ENCODE assay signal across 27 cellular contexts in the genomic region with DNA sequence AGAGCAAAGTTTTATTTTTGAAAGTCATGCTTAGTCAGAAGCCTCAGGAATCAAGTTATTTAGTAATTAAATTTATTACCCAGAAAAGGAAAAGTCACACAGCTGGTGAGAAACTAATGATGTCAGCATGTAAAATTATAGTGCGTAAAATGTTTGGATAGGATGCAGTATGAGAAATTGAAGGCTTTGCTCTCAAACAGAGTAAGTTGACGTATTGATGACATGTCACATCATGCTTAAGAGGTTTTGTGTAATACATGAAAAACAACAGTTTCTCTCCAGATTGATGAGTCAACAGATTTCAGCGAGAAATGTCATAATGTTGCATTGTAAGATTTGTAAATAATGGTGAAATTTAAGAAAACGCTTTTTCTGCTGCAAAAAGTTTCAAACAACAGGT.
DNase-seq lines count a peak whose midpoint lies in the region; ATAC-seq and TF ChIP-seq lines count a peak whose summit lies in the region.
"Had no signal": no experiment of that assay in that cellular context is flagged by ENCODE, and none has a peak within 500 bp of the region (broad histone marks: within the 10 kb centered on the region; RNA-seq: fewer than 3 reads in every experiment).

No MANE protein-coding gene starts in this region.

- no peak for TF ChIP-seq CTCF in epithelial cell of proximal tubule (conservative IDR thresholded peaks at IDR 0.05; ENCODE audit: low read depth, low read length)
- TF ChIP-seq CTCF in mesothelial cell of epicardium (IDR thresholded peaks at IDR 0.05; ENCODE audit: unreplicated experiment) = no peak

- intact Hi-C loops in sciatic nerve (cut with DNase I) = no loop called here

- no peak overlapping the region for H3K4me3 ChIP-seq in epithelial cell of proximal tubule (ENCODE audit: low read depth, low read length)
- H3K4me3 ChIP-seq: heart left ventricle, left ventricle myocardium inferior, mucosa of descending colon, neural progenitor cell, psoas muscle, spleen, stomach, transverse colon had no signal

- ATAC-seq in HG03025 (IDR thresholded peaks at IDR 0.05; ENCODE audit: low FRiP score, unreplicated experiment) (no peak), sciatic nerve (no peak)
- ATAC-seq: activated CD4-positive, CD25-positive, alpha-beta regulatory T cell treated with anti-CD3 and anti-CD28 coated beads, Interleukin-2, amount 50 U/mL, for 24 hours; HCT116; heart left ventricle; mucosa of descending colon; psoas muscle had no signal

- H3K27ac Mint-ChIP-seq in mesothelial cell of epicardium = no peak overlapping the region
- H3K27ac Mint-ChIP-seq: activated naive CD4-positive, alpha-beta T cell treated with anti-CD3 and anti-CD28 coated beads, Interleukin-2, amount 10 ng/mL, durations not matched to agents 7 days and 5 days; activated T-cell treated with anti-CD3 and anti-CD28 coated beads, Interleukin-2, amount 50 U/mL, for 24 hours; neural progenitor cell had no signal

- H3K9me3 Mint-ChIP-seq in mesothelial cell of epicardium = peaks cover 9% of the 10 kb centered on the region
- H3K9me3 Mint-ChIP-seq: neural progenitor cell had no signal

- no peak overlapping the region for H3K4me3 Mint-ChIP-seq in mesothelial cell of epicardium
- H3K4me3 Mint-ChIP-seq: activated naive CD4-positive, alpha-beta T cell treated with anti-CD3 and anti-CD28 coated beads, Interleukin-2, amount 10 ng/mL, durations not matched to agents 7 days and 5 days; activated T-cell treated with anti-CD3 and anti-CD28 coated beads, Interleukin-2, amount 50 U/mL, for 24 hours; neural progenitor cell had no signal

- no peaks in the 10 kb centered on the region for H3K36me3 Mint-ChIP-seq in mesothelial cell of epicardium
- H3K36me3 Mint-ChIP-seq: activated naive CD4-positive, alpha-beta T cell treated with anti-CD3 and anti-CD28 coated beads, Interleukin-2, amount 10 ng/mL, durations not matched to agents 7 days and 5 days; neural progenitor cell had no signal

- H3K27me3 Mint-ChIP-seq in mesothelial cell of epicardium (ENCODE audit: low read depth) = no peaks in the 10 kb centered on the region
- H3K27me3 Mint-ChIP-seq: activated naive CD4-positive, alpha-beta T cell treated with anti-CD3 and anti-CD28 coated beads, Interleukin-2, amount 10 ng/mL, durations not matched to agents 7 days and 5 days; activated T-cell treated with anti-CD3 and anti-CD28 coated beads, Interleukin-2, amount 50 U/mL, for 24 hours had no signal

- H3K4me1 Mint-ChIP-seq in mesothelial cell of epicardium = no peaks in the 10 kb centered on the region
- H3K4me1 Mint-ChIP-seq: activated naive CD4-positive, alpha-beta T cell treated with anti-CD3 and anti-CD28 coated beads, Interleukin-2, amount 10 ng/mL, durations not matched to agents 7 days and 5 days; neural progenitor cell had no signal

- DNase-seq in EH (ENCODE audit: low read depth) (peak; percentile 41), NCI-H460 (ENCODE audit: extremely low read depth, low read depth) (peak; percentile 74), epithelial cell of proximal tubule (ENCODE audit: low read depth) (peak; percentile 56), renal cortical epithelial cell (ENCODE audit: low read depth) (peak; percentile 88), mesothelial cell of epicardium (ENCODE audit: low spot score in 2 of 2, unreplicated experiment in 2 of 2) (no peak), sciatic nerve (ENCODE audit: low spot score) (no peak)
- DNase-seq: activated naive CD4-positive, alpha-beta T cell treated with anti-CD3 and anti-CD28 coated beads, Interleukin-2, amount 10 ng/mL, durations not matched to agents 7 days and 5 days; activated T-cell treated with anti-CD3 and anti-CD28 coated beads, Interleukin-2, amount 50 U/mL, for 24 hours; anterior cingulate cortex; COR-L47; effector CD8-positive, alpha-beta T cell; heart left ventricle; left ventricle myocardium inferior; mucosa of descending colon; NCI-H187 treated with DMSO at 0.1 percent for 48 hours; NCI-H345; psoas muscle; RPMI8226; spleen; stimulated activated CD4-positive, alpha-beta T cell treated with anti-CD3 and anti-CD28 coated beads, Interleukin-4, amount 100 ng/mL, for 4 hours; stomach; T1000; transverse colon had no signal

Comparison
In these comparisons a context has a peak if more than half of its experiments do, and no peak if none do; other contexts are left out.
1. DNase-seq: peak in EH (single experiment), NCI-H460 (single experiment), epithelial cell of proximal tubule (single experiment) and renal cortical epithelial cell (single experiment); none in mesothelial cell of epicardium (0 of 2) and sciatic nerve (single experiment).